8 cellular contexts compared by ENCODE assay signal in genomic region chr19:48332351-48332661, GRCh38. TPM values are rescaled to one million over a fixed set of nuclear protein-coding genes. Genes with fewer than 3 reads are reported as not detected.
DNase-seq lines count a peak whose midpoint lies in the region; ATAC-seq, FAIRE-seq and TF ChIP-seq lines count a peak whose summit lies in the region.

No MANE protein-coding gene starts in this region.

- peak overlapping the region; percentile 70; the same call in 1 of the 2 replicates for H3K27ac Mint-ChIP-seq in HFFc6
- H3K27ac Mint-ChIP-seq in activated CD4-positive, alpha-beta memory T cell treated with anti-CD3 and anti-CD28 coated beads for 36 hours: peak overlapping the region; percentile 97

- H3K9ac ChIP-seq in iPS-15b (ENCODE audit: low read depth, low read length): peak overlapping the region; percentile 65

- peak overlapping the region; percentile 71; the same call in 1 of the 2 replicates for H3K4me3 Mint-ChIP-seq in HFFc6
- peak overlapping the region; percentile 92 for H3K4me3 Mint-ChIP-seq in activated CD4-positive, alpha-beta memory T cell treated with anti-CD3 and anti-CD28 coated beads for 36 hours

- no peaks in the 10 kb centered on the region for H3K9me3 ChIP-seq in iPS-15b (ENCODE audit: control insufficient read depth, insufficient read depth, low read length)
- H3K9me3 ChIP-seq in small intestine (ENCODE audit: control insufficient read depth, low read depth): no peaks in the 10 kb centered on the region

- no peak for FAIRE-seq in small intestine (lab: Jason Lieb, UNC)

- WGBS in small intestine, 3 donors: 9 to 32% (median 10%) methylated on average over 6 of the region's 6 CpGs

- H3K36me3 ChIP-seq in iPS-15b (ENCODE audit: control insufficient read depth, insufficient read depth, low read length) (no peaks in the 10 kb centered on the region), small intestine (ENCODE audit: control insufficient read depth in 2 of 2, insufficient read depth in 2 of 2, low read length in 2 of 2) (no peaks in the 10 kb centered on the region)

- peaks cover 34% of the 10 kb centered on the region for H3K36me3 Mint-ChIP-seq in HFFc6 (ENCODE audit: low read depth)
- H3K36me3 Mint-ChIP-seq in activated CD4-positive, alpha-beta memory T cell treated with anti-CD3 and anti-CD28 coated beads for 36 hours: peaks cover 25% of the 10 kb centered on the region

- H3K27me3 Mint-ChIP-seq in HFFc6 (ENCODE audit: insufficient read depth): peaks cover 2% of the 10 kb centered on the region
- no peaks in the 10 kb centered on the region for H3K27me3 Mint-ChIP-seq in activated CD4-positive, alpha-beta memory T cell treated with anti-CD3 and anti-CD28 coated beads for 36 hours

- peak overlapping the region; percentile 82 to 97 for H3K27ac ChIP-seq in small intestine (ENCODE audit: low read depth in 1 of 2, low read length in 1 of 2)

- POLR2A ChIA-PET in activated CD4-positive, alpha-beta memory T cell treated with anti-CD3 and anti-CD28 coated beads for 36 hours (lab: Charles Lee): interaction anchor here (0.7 to 3.0 kb wide), 3 partner anchors 9 to 128 kb away, joined by 3 to 41 read pairs (median 7); partner anchors contain the start of genes EMP3, SYNGR4 and TMEM143

- no peaks in the 10 kb centered on the region for H3K27me3 ChIP-seq in iPS-15b (ENCODE audit: control insufficient read depth, insufficient read depth, low read length)
- H3K27me3 ChIP-seq in small intestine (ENCODE audit: control insufficient read depth in 2 of 2, insufficient read depth in 2 of 2, low read length in 2 of 2): no peaks in the 10 kb centered on the region

- H3K4me3 ChIP-seq in iPS-15b (ENCODE audit: low read depth, low read length) (peak overlapping the region; percentile 66), small intestine (ENCODE audit: low read depth in 1 of 2, low read length in 2 of 2) (peak overlapping the region in 1 of 2 donors; percentile 36)

- ATAC-seq in GM21529 (IDR thresholded peaks at IDR 0.05; ENCODE audit: unreplicated experiment) (no peak), HG03095 (IDR thresholded peaks at IDR 0.05; ENCODE audit: unreplicated experiment) (no peak)

- CTCF ChIA-PET in activated CD4-positive, alpha-beta memory T cell treated with anti-CD3 and anti-CD28 coated beads for 36 hours (lab: Charles Lee): interaction anchor here (0.7 to 14.1 kb wide), 9 partner anchors 13 to 252 kb away, joined by 3 to 354 read pairs (median 15); partner anchors contain the start of genes EMP3, KDELR1 and ZNF114

- no peak for DNase-seq in HFFc6
- DNase-seq in activated CD4-positive, alpha-beta memory T cell treated with anti-CD3 and anti-CD28 coated beads for 36 hours: no peak
- DNase-seq in small intestine: no peak
- DNase-seq in NK-92 treated with Interleukin-12 subunit alpha and Interleukin-12 subunit beta, amount 100 ng/mL, for 24 hours (lab: John Stamatoyannopoulos, UW): no peak
- no peak for DNase-seq in SIG-M5 treated with dmso at 0.1 percent for 504 hours (lab: John Stamatoyannopoulos, UW; ENCODE audit: unreplicated experiment)

- H3K9me3 Mint-ChIP-seq in HFFc6: no peaks in the 10 kb centered on the region
- peaks cover 2% of the 10 kb centered on the region for H3K9me3 Mint-ChIP-seq in activated CD4-positive, alpha-beta memory T cell treated with anti-CD3 and anti-CD28 coated beads for 36 hours

- intact Hi-C loops in activated CD4-positive, alpha-beta memory T cell treated with anti-CD3 and anti-CD28 coated beads for 36 hours (cut with micrococcal nuclease): loop anchor here (2.0 to 10.0 kb wide), 9 partner anchors 65 to 588 kb away; partner anchors contain the start of genes CARD8, CYTH2, FAM83E and LIG1

- no peak for TF ChIP-seq CTCF in HFFc6 (IDR thresholded peaks at IDR 0.05)

- peaks cover 44% of the 10 kb centered on the region for H3K4me1 Mint-ChIP-seq in HFFc6 (ENCODE audit: low read depth)
- peaks cover 56% of the 10 kb centered on the region for H3K4me1 Mint-ChIP-seq in activated CD4-positive, alpha-beta memory T cell treated with anti-CD3 and anti-CD28 coated beads for 36 hours (ENCODE audit: low read depth)

- no peaks in the 10 kb centered on the region for H3K4me1 ChIP-seq in iPS-15b (ENCODE audit: control insufficient read depth, insufficient read depth, low read length)
- H3K4me1 ChIP-seq in small intestine (ENCODE audit: control insufficient read depth in 2 of 2, insufficient read depth in 1 of 2, low read depth in 1 of 2, low read length in 1 of 2): peaks cover 0 to 2% of the 10 kb centered on the region in 2 donors

RNA-seq across cellular contexts. Expression of gene EMP3, which starts 7.0 kb away (rescaled TPM):
- 100 to 1,000 TPM; 471 to 574 (median 525) TPM for total RNA-seq in HFFc6 (2021; fragmentation: NEBNext Ultra II Directional; extraction: Animal tissue kit (Norgen Biotek cat#: 25700))
- 100 to 1,000 TPM; 168 to 179 TPM for total RNA-seq in activated CD4-positive, alpha-beta memory T cell treated with anti-CD3 and anti-CD28 coated beads for 36 hours
- polyA plus RNA-seq in small intestine: 10 to 100 TPM in 2 of 3 donors, 1 to 10 TPM in 1; 3.4 to 47.4 (median 19.5) TPM

RNA-seq across cellular contexts. Expression of gene TMEM143, which starts 31.4 kb away (rescaled TPM):
- 1 to 10 TPM; 5.9 to 9.7 (median 7.7) TPM for total RNA-seq in HFFc6 (2021; fragmentation: NEBNext Ultra II Directional; extraction: Animal tissue kit (Norgen Biotek cat#: 25700))
- 10 to 100 TPM; 17.1 to 17.9 TPM for total RNA-seq in activated CD4-positive, alpha-beta memory T cell treated with anti-CD3 and anti-CD28 coated beads for 36 hours
- 10 to 100 TPM in 1 of 3 donors, 1 to 10 TPM in 2; 5.9 to 13.2 (median 8.4) TPM for polyA plus RNA-seq in small intestine

RNA-seq across cellular contexts. Expression of gene SYNGR4, which starts 31.9 kb away (rescaled TPM):
- total RNA-seq in HFFc6 (2021; fragmentation: NEBNext Ultra II Directional; extraction: Animal tissue kit (Norgen Biotek cat#: 25700)): not detected
- total RNA-seq in activated CD4-positive, alpha-beta memory T cell treated with anti-CD3 and anti-CD28 coated beads for 36 hours: under 1 TPM in 1 of 2 experiments, not detected in 1; 0.21 TPM
- under 1 TPM in 1 of 3 donors, not detected in 2; 0.15 TPM for polyA plus RNA-seq in small intestine

RNA-seq across cellular contexts. Expression of gene KDELR1, which starts 59.0 kb away (rescaled TPM):
- total RNA-seq in HFFc6 (2021; fragmentation: NEBNext Ultra II Directional; extraction: Animal tissue kit (Norgen Biotek cat#: 25700)): 100 to 1,000 TPM; 354 to 455 (median 395) TPM
- total RNA-seq in activated CD4-positive, alpha-beta memory T cell treated with anti-CD3 and anti-CD28 coated beads for 36 hours: 10 to 100 TPM; 82.9 to 88.1 TPM
- polyA plus RNA-seq in small intestine: 100 to 1,000 TPM in 2 of 3 donors, 10 to 100 TPM in 1; 95.4 to 231 (median 101) TPM
